ENCODE assay signal across 15 cellular contexts in genomic region chr15:38886315-38887163, GRCh38.
DNase-seq lines count a peak whose midpoint lies in the region; TF ChIP-seq lines count a peak whose summit lies in the region.
"Had no signal": no experiment of that assay in that cellular context is flagged by ENCODE, and none has a peak within 500 bp of the region (broad histone marks: within the 10 kb centered on the region; RNA-seq: fewer than 3 reads in every experiment).

No MANE protein-coding gene starts in this region.

- H3K4me1 Mint-ChIP-seq in nephron = peaks cover 48% of the 10 kb centered on the region

- no peak overlapping the region for H3K4me3 Mint-ChIP-seq in nephron

- H3K27me3 Mint-ChIP-seq in nephron (ENCODE audit: low read depth) = no peaks in the 10 kb centered on the region

- peaks cover 4% of the 10 kb centered on the region for H3K9me3 Mint-ChIP-seq in nephron

- peak overlapping the region in 2 of 3 experiments; percentile 1 to 3 for H3K27ac Mint-ChIP-seq in nephron

- TF ChIP-seq CTCF in nephron (IDR thresholded peaks at IDR 0.05; ENCODE audit: unreplicated experiment in 3 of 3) = no peak

- intact Hi-C loops in cardiac septum (cut with DNase I) = no loop called here

- DNase-seq in EH (ENCODE audit: low read depth) = peak; percentile 89
- DNase-seq in MV-4-11 (lab: John Stamatoyannopoulos, UW) = peak; percentile 47
- DNase-seq in dedifferentiated amniotic fluid mesenchymal stem cell (ENCODE audit: extremely low spot score) = peak; percentile 75
- DNase-seq in NCI-H2081 (lab: John Stamatoyannopoulos, UW) = no peak
- no peak for DNase-seq in COLO829 (ENCODE audit: low spot score)
- DNase-seq in stimulated activated CD4-positive, alpha-beta T cell treated with anti-CD3 and anti-CD28 coated beads, Interleukin-1b, Interleukin-23, amount 100 ng/mL, for 48 hours = no peak
- no peak for DNase-seq in cardiac septum (ENCODE audit: low spot score)
- DNase-seq: activated CD4-positive, alpha-beta T cell treated with anti-CD3 and anti-CD28 coated beads, Interleukin-2, amount 50 U/mL, for 1 hour; activated naive CD4-positive, alpha-beta T cell treated with anti-CD3 and anti-CD28 coated beads, Interleukin-2, amount 50 U/mL, for 16 hours; DND-41; effector CD8-positive, alpha-beta T cell; NCI-H1436; RPMI8226; stimulated activated CD4-positive, alpha-beta T cell treated with anti-CD3 and anti-CD28 coated beads, Interleukin-4, amount 100 ng/mL, for 4 hours had no signal

- no peaks in the 10 kb centered on the region for H3K36me3 Mint-ChIP-seq in nephron (ENCODE audit: low read depth)

Comparison
In these comparisons a context has a peak if more than half of its experiments do, and no peak if none do; other contexts are left out.
1. DNase-seq: peak in EH (single experiment), MV-4-11 (single experiment) and dedifferentiated amniotic fluid mesenchymal stem cell (single experiment); none in NCI-H2081 (0 of 2), COLO829 (single experiment), stimulated activated CD4-positive, alpha-beta T cell treated with anti-CD3 and anti-CD28 coated beads, Interleukin-1b, Interleukin-23, amount 100 ng/mL, for 48 hours (single experiment) and cardiac septum (single experiment).